ENCODE assay signal across 31 cellular contexts in genomic region chr1:55055084-55055882, GRCh38. TPM values are rescaled to one million over a fixed set of nuclear protein-coding genes. Genes with fewer than 3 reads are reported as not detected.
A peak's percentile ranks its signal among the peaks of the same experiment; 100 is the strongest.
DNase-seq lines count a peak whose midpoint lies in the region; ATAC-seq and TF ChIP-seq lines count a peak whose summit lies in the region.
"Had no signal": no experiment of that assay in that cellular context is flagged by ENCODE, and none has a peak within 500 bp of the region (broad histone marks: within the 10 kb centered on the region; RNA-seq: fewer than 3 reads in every experiment).

No MANE protein-coding gene starts in this region.

- ATAC-seq in left lobe of liver, result peak; percentile 10
- ATAC-seq in psoas muscle, result peak; percentile 55 to 68 (median 58)
- ATAC-seq in GM21737 (IDR thresholded peaks at IDR 0.05; ENCODE audit: unreplicated experiment), result no peak
- ATAC-seq: activated T-helper 17 cell treated with anti-CD3 and anti-CD28 coated beads, Interleukin-2, amount 50 U/mL, for 72 hours; gastroesophageal sphincter; GM12878; upper lobe of right lung; WTC11 had no signal

- intact Hi-C loops in psoas muscle (cut with DNase I), result no loop called here

- no peaks in the 10 kb centered on the region for H3K27me3 ChIP-seq in psoas muscle (ENCODE audit: insufficient read depth in 3 of 3, low read length in 2 of 3)
- H3K27me3 ChIP-seq: gastroesophageal sphincter, upper lobe of right lung had no signal

- H3K4me3 Mint-ChIP-seq in immature natural killer cell, result peak overlapping the region in 1 of 5 donors; percentile 9
- H3K4me3 Mint-ChIP-seq: activated naive CD8-positive, alpha-beta T cell; activated T-helper 17 cell treated with anti-CD3 and anti-CD28 coated beads, Interleukin-2, amount 50 U/mL, for 72 hours; WTC11 had no signal

- H3K4me3 ChIP-seq in psoas muscle, result no peak overlapping the region
- H3K4me3 ChIP-seq: gastroesophageal sphincter, GM12878, prostate gland, upper lobe of right lung had no signal

- H3K27ac Mint-ChIP-seq in immature natural killer cell, result no peak overlapping the region
- H3K27ac Mint-ChIP-seq: activated naive CD8-positive, alpha-beta T cell; activated T-helper 17 cell treated with anti-CD3 and anti-CD28 coated beads, Interleukin-2, amount 50 U/mL, for 72 hours; WTC11 had no signal

- H3K9me3 ChIP-seq in psoas muscle, result no peaks in the 10 kb centered on the region
- H3K9me3 ChIP-seq: gastroesophageal sphincter, prostate gland, upper lobe of right lung had no signal

- no peaks in the 10 kb centered on the region for H3K36me3 ChIP-seq in psoas muscle (ENCODE audit: insufficient read depth in 1 of 2, low read depth in 1 of 2)
- H3K36me3 ChIP-seq: gastroesophageal sphincter, prostate gland, upper lobe of right lung had no signal

- no peaks in the 10 kb centered on the region for H3K36me3 Mint-ChIP-seq in immature natural killer cell
- H3K36me3 Mint-ChIP-seq: activated naive CD8-positive, alpha-beta T cell had no signal

- no peaks in the 10 kb centered on the region for H3K9me3 Mint-ChIP-seq in immature natural killer cell
- H3K9me3 Mint-ChIP-seq: activated T-helper 17 cell treated with anti-CD3 and anti-CD28 coated beads, Interleukin-2, amount 50 U/mL, for 72 hours; WTC11 had no signal

- TF ChIP-seq CTCF in psoas muscle (IDR thresholded peaks at IDR 0.05), result no peak

- H3K4me1 Mint-ChIP-seq in immature natural killer cell, result no peaks in the 10 kb centered on the region
- H3K4me1 Mint-ChIP-seq: activated T-helper 17 cell treated with anti-CD3 and anti-CD28 coated beads, Interleukin-2, amount 50 U/mL, for 72 hours; WTC11 had no signal

- 50 to 64% (median 56%) methylated on average over 12 of the region's 12 CpGs for WGBS in psoas muscle, 3 donors

- peaks cover 2 to 4% (median 3%) of the 10 kb centered on the region in 3 donors for H3K27me3 Mint-ChIP-seq in immature natural killer cell (ENCODE audit: low read depth in 3 of 3)
- H3K27me3 Mint-ChIP-seq: activated T-helper 17 cell treated with anti-CD3 and anti-CD28 coated beads, Interleukin-2, amount 50 U/mL, for 72 hours had no signal

- H3K27ac ChIP-seq in psoas muscle, result no peak overlapping the region
- H3K27ac ChIP-seq: gastroesophageal sphincter, prostate gland, upper lobe of right lung had no signal

- peak; percentile 16 for DNase-seq in ELF-1 (ENCODE audit: low read depth, low spot score)
- DNase-seq in amniotic epithelial cell (ENCODE audit: low read depth), result peak; percentile 76
- DNase-seq in left lobe of liver (ENCODE audit: low spot score), result peak; percentile 69
- DNase-seq in psoas muscle, result no peak
- DNase-seq in activated CD8-positive, alpha-beta memory T cell treated with anti-CD3 and anti-CD28 coated beads for 24 hours, result no peak
- no peak for DNase-seq in immature natural killer cell
- DNase-seq in epidermal melanocyte (ENCODE audit: insufficient read length, low spot score), result no peak
- DNase-seq: activated CD4-positive, alpha-beta T cell treated with anti-CD3 and anti-CD28 coated beads, Interleukin-2, amount 50 U/mL, for 4 hours; activated CD8-positive, alpha-beta memory T cell treated with anti-CD3 and anti-CD28 coated beads, Interleukin-2, amount 50 U/mL, for 4 hours; cerebellar nuclear complex; COR-L47; DMS79 treated with DMSO at 0.1 percent for 48 hours; HCEC 1CT; NCI-H1092 treated with DMSO at 0.1 percent for 48 hours; NCI-H2081; OCI-M1; stimulated activated CD8-positive, alpha-beta memory T cell treated with anti-CD3 and anti-CD28 coated beads, Interleukin-4, amount 100 ng/mL, for 48 hours; upper lobe of right lung had no signal

- H3K4me1 ChIP-seq in psoas muscle, result peaks cover 18% of the 10 kb centered on the region
- H3K4me1 ChIP-seq: gastroesophageal sphincter, prostate gland, upper lobe of right lung had no signal

RNA-seq across cellular contexts. Expression of gene PCSK9, which starts 15.9 kb away (rescaled TPM):
- total RNA-seq in left lobe of liver (31.6 TPM), psoas muscle (not detected)
- polyA plus RNA-seq in psoas muscle (under 1 TPM in 2 of 3 donors, not detected in 1; under 0.01 to 0.03 TPM), immature natural killer cell (not detected)
- total RNA-seq: activated T-helper 17 cell treated with anti-CD3 and anti-CD28 coated beads, Interleukin-2, amount 50 U/mL, for 72 hours; mononuclear cell had no signal

RNA-seq across cellular contexts. Expression of gene BSND, which starts 56.5 kb away (rescaled TPM):
- total RNA-seq in left lobe of liver (not detected), psoas muscle (not detected)
- polyA plus RNA-seq in psoas muscle (not detected), immature natural killer cell (not detected)
- total RNA-seq: A673, epithelial cell of proximal tubule, gastroesophageal sphincter, GM12878, lower leg skin, mononuclear cell, skeletal muscle tissue, upper lobe of right lung had no signal
- polyA plus RNA-seq: BJ, GM12878 had no signal

Comparison
In these comparisons a context has a peak if more than half of its experiments do, and no peak if none do; other contexts are left out.
1. DNase-seq: peak in ELF-1 (single experiment), amniotic epithelial cell (single experiment) and left lobe of liver (single experiment); none in psoas muscle (0 of 2), activated CD8-positive, alpha-beta memory T cell treated with anti-CD3 and anti-CD28 coated beads for 24 hours (single experiment), immature natural killer cell (0 of 3) and epidermal melanocyte (single experiment).
2. RNA of gene PCSK9, which starts 15.9 kb away (total RNA-seq): 31.6 TPM in left lobe of liver (single experiment); not detected in psoas muscle; every median in the first group is over 10 times any median in the second.